11 cellular contexts compared by ENCODE assay signal in genomic region chr16:85472514-85472913, GRCh38.
"Had no signal": no experiment of that assay in that cellular context is flagged by ENCODE, and none has a peak within 500 bp of the region (broad histone marks: within the 10 kb centered on the region; RNA-seq: fewer than 3 reads in every experiment).

No MANE protein-coding gene starts in this region.

- H3K27ac ChIP-seq: epithelial cell of prostate, ovary, tibial nerve had no signal

- H3K36me3 ChIP-seq: ovary, tibial nerve had no signal

- H3K4me3 ChIP-seq: ovary, tibial nerve had no signal

- H3K9me3 Mint-ChIP-seq: activated B cell treated with CpG ODN at 0.5 μM for 24 hours; activated CD4-positive, alpha-beta T cell treated with anti-CD3 and anti-CD28 coated beads, Interleukin-2, amount 10 ng/mL, durations not matched to agents 7 days and 5 days; activated naive CD4-positive, alpha-beta T cell treated with anti-CD3 and anti-CD28 coated beads for 36 hours; activated T-helper 17 cell treated with anti-CD3 and anti-CD28 coated beads, Interleukin-2, amount 50 U/mL, for 72 hours had no signal

- H3K9me3 ChIP-seq: ovary, tibial nerve had no signal

- H3K27me3 ChIP-seq: ovary, tibial nerve had no signal

- ATAC-seq: activated T-helper 17 cell treated with anti-CD3 and anti-CD28 coated beads, Interleukin-2, amount 50 U/mL, for 72 hours had no signal

- H3K27ac Mint-ChIP-seq: activated B cell treated with CpG ODN at 0.5 μM for 24 hours; activated CD4-positive, alpha-beta T cell treated with anti-CD3 and anti-CD28 coated beads, Interleukin-2, amount 10 ng/mL, durations not matched to agents 7 days and 5 days; activated naive CD4-positive, alpha-beta T cell treated with anti-CD3 and anti-CD28 coated beads for 36 hours; activated T-helper 17 cell treated with anti-CD3 and anti-CD28 coated beads, Interleukin-2, amount 50 U/mL, for 72 hours had no signal

- DNase-seq: activated B cell treated with CpG ODN at 0.5 μM for 24 hours; activated CD4-positive, alpha-beta T cell treated with anti-CD3 and anti-CD28 coated beads, Interleukin-2, amount 10 ng/mL, durations not matched to agents 7 days and 5 days; activated CD8-positive, alpha-beta memory T cell treated with anti-CD3 and anti-CD28 coated beads for 24 hours; activated naive CD4-positive, alpha-beta T cell treated with anti-CD3 and anti-CD28 coated beads for 36 hours; activated T-cell treated with anti-CD3 and anti-CD28 coated beads for 4 hours; effector memory CD4-positive, alpha-beta T cell; T-helper 1 cell had no signal
